1 cellular context compared by ENCODE assay signal in the genomic region with DNA sequence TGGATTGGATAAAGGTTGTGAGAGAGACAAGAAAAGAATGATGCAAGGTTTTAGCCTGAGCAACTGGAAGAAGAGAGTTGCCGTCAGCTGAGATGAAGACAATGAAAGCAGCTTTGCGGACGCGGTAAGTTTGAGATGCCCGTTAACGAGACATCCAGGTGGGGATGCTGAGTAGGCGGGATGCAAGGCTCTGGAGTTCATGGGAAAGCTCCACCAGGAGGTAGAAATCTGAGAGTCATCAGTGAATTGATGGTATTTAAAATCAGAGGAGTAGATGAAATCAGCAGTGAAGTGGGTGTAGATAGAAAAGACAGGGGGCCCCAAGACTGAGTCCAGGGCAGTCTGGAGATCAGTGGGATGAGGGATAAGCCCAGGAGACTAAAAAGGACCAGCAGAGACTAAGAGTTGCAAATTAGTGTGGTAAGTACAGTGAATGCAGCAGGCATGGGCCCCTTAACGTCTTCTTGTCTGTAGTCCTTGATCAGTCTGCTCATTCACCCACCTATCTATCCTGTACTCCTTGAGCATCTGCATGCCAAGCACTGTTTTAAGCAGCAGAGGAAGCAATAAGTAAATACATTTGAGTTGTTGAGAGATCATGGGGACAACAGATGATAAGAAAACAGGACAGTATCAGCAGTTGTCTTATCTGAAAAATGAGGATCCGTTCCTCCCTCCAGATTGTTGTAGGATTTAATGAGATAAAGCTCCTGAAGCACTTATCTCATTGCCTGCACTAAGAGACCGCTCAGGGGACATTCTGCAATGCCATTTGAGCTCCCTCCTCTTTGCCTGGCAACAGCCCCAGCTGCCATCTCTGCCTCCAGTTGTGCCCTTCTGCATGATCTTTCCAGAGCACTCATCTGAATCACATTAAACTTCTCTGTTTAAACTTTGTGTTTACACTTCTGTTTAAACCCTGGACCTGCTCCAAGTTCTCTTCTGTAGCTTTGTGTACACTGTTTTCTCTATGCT.
TF ChIP-seq lines count a peak whose summit lies in the region.

No MANE protein-coding gene starts in this region.

TF ChIP-seq in HepG2, 621 proteins besides CTCF, POLR2A, EP300 and RAD21 (continued from another document):
- TF ChIP-seq, protein P1, sequence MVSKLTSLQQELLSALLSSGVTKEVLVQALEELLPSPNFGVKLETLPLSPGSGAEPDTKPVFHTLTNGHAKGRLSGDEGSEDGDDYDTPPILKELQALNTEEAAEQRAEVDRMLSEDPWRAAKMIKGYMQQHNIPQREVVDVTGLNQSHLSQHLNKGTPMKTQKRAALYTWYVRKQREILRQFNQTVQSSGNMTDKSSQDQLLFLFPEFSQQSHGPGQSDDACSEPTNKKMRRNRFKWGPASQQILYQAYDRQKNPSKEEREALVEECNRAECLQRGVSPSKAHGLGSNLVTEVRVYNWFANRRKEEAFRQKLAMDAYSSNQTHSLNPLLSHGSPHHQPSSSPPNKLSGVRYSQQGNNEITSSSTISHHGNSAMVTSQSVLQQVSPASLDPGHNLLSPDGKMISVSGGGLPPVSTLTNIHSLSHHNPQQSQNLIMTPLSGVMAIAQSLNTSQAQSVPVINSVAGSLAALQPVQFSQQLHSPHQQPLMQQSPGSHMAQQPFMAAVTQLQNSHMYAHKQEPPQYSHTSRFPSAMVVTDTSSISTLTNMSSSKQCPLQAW (CRISPR knock-in tag; IDR thresholded peaks at IDR 0.05): no peak
- TF ChIP-seq NFIC (IDR thresholded peaks at IDR 0.05; ENCODE audit: low read length): peak; percentile 59; the same call in 1 of the 2 replicates
- no peak for TF ChIP-seq SKIL (CRISPR knock-in tag; IDR thresholded peaks at IDR 0.05; ENCODE audit: borderline replicate concordance)
- TF ChIP-seq ZNF615 (CRISPR knock-in tag; IDR thresholded peaks at IDR 0.05; ENCODE audit: borderline replicate concordance): no peak
- TF ChIP-seq, protein P2, sequence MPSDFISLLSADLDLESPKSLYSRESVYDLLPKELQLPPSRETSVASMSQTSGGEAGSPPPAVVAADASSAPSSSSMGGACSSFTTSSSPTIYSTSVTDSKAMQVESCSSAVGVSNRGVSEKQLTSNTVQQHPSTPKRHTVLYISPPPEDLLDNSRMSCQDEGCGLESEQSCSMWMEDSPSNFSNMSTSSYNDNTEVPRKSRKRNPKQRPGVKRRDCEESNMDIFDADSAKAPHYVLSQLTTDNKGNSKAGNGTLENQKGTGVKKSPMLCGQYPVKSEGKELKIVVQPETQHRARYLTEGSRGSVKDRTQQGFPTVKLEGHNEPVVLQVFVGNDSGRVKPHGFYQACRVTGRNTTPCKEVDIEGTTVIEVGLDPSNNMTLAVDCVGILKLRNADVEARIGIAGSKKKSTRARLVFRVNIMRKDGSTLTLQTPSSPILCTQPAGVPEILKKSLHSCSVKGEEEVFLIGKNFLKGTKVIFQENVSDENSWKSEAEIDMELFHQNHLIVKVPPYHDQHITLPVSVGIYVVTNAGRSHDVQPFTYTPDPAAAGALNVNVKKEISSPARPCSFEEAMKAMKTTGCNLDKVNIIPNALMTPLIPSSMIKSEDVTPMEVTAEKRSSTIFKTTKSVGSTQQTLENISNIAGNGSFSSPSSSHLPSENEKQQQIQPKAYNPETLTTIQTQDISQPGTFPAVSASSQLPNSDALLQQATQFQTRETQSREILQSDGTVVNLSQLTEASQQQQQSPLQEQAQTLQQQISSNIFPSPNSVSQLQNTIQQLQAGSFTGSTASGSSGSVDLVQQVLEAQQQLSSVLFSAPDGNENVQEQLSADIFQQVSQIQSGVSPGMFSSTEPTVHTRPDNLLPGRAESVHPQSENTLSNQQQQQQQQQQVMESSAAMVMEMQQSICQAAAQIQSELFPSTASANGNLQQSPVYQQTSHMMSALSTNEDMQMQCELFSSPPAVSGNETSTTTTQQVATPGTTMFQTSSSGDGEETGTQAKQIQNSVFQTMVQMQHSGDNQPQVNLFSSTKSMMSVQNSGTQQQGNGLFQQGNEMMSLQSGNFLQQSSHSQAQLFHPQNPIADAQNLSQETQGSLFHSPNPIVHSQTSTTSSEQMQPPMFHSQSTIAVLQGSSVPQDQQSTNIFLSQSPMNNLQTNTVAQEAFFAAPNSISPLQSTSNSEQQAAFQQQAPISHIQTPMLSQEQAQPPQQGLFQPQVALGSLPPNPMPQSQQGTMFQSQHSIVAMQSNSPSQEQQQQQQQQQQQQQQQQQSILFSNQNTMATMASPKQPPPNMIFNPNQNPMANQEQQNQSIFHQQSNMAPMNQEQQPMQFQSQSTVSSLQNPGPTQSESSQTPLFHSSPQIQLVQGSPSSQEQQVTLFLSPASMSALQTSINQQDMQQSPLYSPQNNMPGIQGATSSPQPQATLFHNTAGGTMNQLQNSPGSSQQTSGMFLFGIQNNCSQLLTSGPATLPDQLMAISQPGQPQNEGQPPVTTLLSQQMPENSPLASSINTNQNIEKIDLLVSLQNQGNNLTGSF (CRISPR knock-in tag; IDR thresholded peaks at IDR 0.05): no peak
- no peak for TF ChIP-seq ZNF282 (IDR thresholded peaks at IDR 0.05; ENCODE audit: partially characterized antibody)
- TF ChIP-seq AHDC1 (CRISPR knock-in tag; IDR thresholded peaks at IDR 0.05; ENCODE audit: borderline replicate concordance): peak; percentile 45; the same call in 1 of the 2 replicates
- TF ChIP-seq CCDC6 (CRISPR knock-in tag; IDR thresholded peaks at IDR 0.05): no peak
- TF ChIP-seq MTA1 (CRISPR knock-in tag; IDR thresholded peaks at IDR 0.05; ENCODE audit: borderline replicate concordance): no peak
